In genomic region chr10:121355161-121355560, GRCh38 we compare ENCODE assay signal across 7 cellular contexts.
"Had no signal": no experiment of that assay in that cellular context is flagged by ENCODE, and none has a peak within 500 bp of the region (broad histone marks: within the 10 kb centered on the region; RNA-seq: fewer than 3 reads in every experiment).

No MANE protein-coding gene starts in this region.

- H3K9ac ChIP-seq: GM23248 had no signal

- H3K27ac ChIP-seq: GM23248 had no signal

- H2AFZ ChIP-seq: GM23248 had no signal

- ATAC-seq: K562 had no signal

- H3K4me3 ChIP-seq: GM23248, K562 had no signal

- DNase-seq: GM23248, GOT3, H9, HCEC 1CT, HFFc6, IMR-90 had no signal
